In the genomic region with DNA sequence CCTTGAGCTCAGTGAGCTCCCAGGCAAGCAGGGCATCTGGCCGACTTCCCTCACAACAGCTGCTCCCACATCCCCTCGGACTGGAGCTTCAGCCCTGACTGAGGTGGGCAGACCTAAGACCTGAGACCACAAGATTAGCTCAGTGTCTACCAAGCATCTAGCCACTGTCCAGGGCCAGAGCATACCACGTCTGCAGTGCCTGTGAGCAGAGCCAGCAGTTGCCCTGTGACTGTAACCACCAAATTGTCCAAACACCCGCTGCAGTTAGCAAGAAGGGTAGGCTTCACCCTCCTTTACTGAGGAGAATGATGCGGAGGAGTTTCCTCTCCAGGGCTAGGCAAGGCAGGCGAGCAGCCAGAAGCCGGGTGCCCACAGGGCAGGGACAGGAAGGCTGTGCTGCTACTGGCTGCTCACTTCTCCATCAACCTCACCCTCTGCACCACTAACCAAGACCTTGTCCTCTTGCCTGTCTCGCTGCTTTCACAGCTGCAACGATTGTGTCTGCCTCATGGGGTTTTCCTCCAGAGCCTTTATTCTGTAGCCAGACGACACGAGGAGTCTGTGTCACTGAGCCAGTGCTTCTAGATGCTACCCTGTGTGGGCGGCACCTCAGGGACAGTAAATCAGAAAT, we compare ENCODE assay signal across 8 cellular contexts. TPM values are rescaled to one million over a fixed set of nuclear protein-coding genes. Genes with fewer than 3 reads are reported as not detected.
A peak's percentile ranks its signal among the peaks of the same experiment; 100 is the strongest.
DNase-seq lines count a peak whose midpoint lies in the region; TF ChIP-seq lines count a peak whose summit lies in the region.

No MANE protein-coding gene starts in this region.

- H2BK120ac ChIP-seq in H9 (ENCODE audit: low read depth, low read length, poor library complexity, severe bottlenecking) = no peak overlapping the region

- H3K9me3 Mint-ChIP-seq in H9 = no peaks in the 10 kb centered on the region

- no peak overlapping the region for H3T11ph ChIP-seq in H9 (ENCODE audit: low read length)

- no peak overlapping the region for H3K56ac ChIP-seq in H9 (ENCODE audit: insufficient read length, low read depth, low read length)

- no peak overlapping the region for H3K14ac ChIP-seq in H9 (ENCODE audit: insufficient read depth, low read length)

- H3K23ac ChIP-seq in H9 (ENCODE audit: insufficient read length, low read depth, low read length) = no peak overlapping the region

- no peak for TF ChIP-seq CTCF in H9 (conservative IDR thresholded peaks at IDR 0.05)

- peak overlapping the region in 2 of 3 experiments; percentile 8 to 77; a peak in 4 of 7 replicates for H3K27ac Mint-ChIP-seq in H9

- peaks cover 15 to 42% of the 10 kb centered on the region in 2 donors for H3K36me3 ChIP-seq in esophagus (ENCODE audit: control insufficient read depth in 2 of 2, insufficient read depth in 2 of 2, low read length in 1 of 2)

- H2BK5ac ChIP-seq in H9 (ENCODE audit: insufficient read length, low read length) = no peak overlapping the region

- H3K4me3 ChIP-seq in esophagus (ENCODE audit: low read depth in 1 of 2, low read length in 2 of 2) = no peak overlapping the region

- H3K27ac ChIP-seq in H9 (ENCODE audit: insufficient read length, low read depth, low read length) = no peak overlapping the region
- H3K27ac ChIP-seq in esophagus (ENCODE audit: low read depth in 2 of 2, low read length in 1 of 2) = peak overlapping the region; percentile 16 to 80

- DNase-seq in H9 (no peak), NK-92 (lab: John Stamatoyannopoulos, UW; ENCODE audit: unreplicated experiment) (no peak), NOMO-1 treated with DMSO at 0.1 percent for 48 hours (lab: John Stamatoyannopoulos, UW; ENCODE audit: unreplicated experiment) (no peak), hippocampal formation (lab: John Stamatoyannopoulos, UW) (no peak), NCI-H748 treated with DMSO at 0.1 percent for 48 hours (lab: John Stamatoyannopoulos, UW) (no peak)
- DNase-seq in activated CD4-positive, alpha-beta T cell treated with anti-CD3 and anti-CD28 coated beads, Interleukin-2, amount 50 U/mL, for 4 hours = peak; percentile 47 to 52
- peak; percentile 11 for DNase-seq in stimulated activated CD8-positive, alpha-beta memory T cell treated with anti-CD3 and anti-CD28 coated beads, Interleukin-12 subunit alpha, Interleukin-12 subunit beta, amount 100 ng/mL, for 4 hours (ENCODE audit: low read depth)

- H2BK20ac ChIP-seq in H9 (ENCODE audit: low read depth, low read length, poor library complexity, severe bottlenecking) = no peak overlapping the region

- H4K91ac ChIP-seq in H9 (ENCODE audit: insufficient read length, low read depth, low read length) = no peak overlapping the region

- no peak overlapping the region for H2AK5ac ChIP-seq in H9 (ENCODE audit: insufficient read length, low read length)

- H3K23me2 ChIP-seq in H9 (ENCODE audit: insufficient read length, low read depth, low read length, poor library complexity, severe bottlenecking) = peaks cover 2% of the 10 kb centered on the region

- no peak overlapping the region for H2BK12ac ChIP-seq in H9 (ENCODE audit: insufficient read length, low read depth, low read length)

- no peak overlapping the region for H3K4me3 Mint-ChIP-seq in H9

- H3K9me3 ChIP-seq in H9 (ENCODE audit: control insufficient read depth, low read depth, low read length) (no peaks in the 10 kb centered on the region), esophagus (ENCODE audit: control insufficient read depth in 2 of 2, insufficient read depth in 1 of 2, low read depth in 1 of 2, low read length in 1 of 2) (peaks cover 0 to 4% of the 10 kb centered on the region in 2 donors)

- H4K5ac ChIP-seq in H9 (ENCODE audit: insufficient read length, low read depth, low read length) = no peak overlapping the region

- H4K8ac ChIP-seq in H9 (replicated peaks; ENCODE audit: insufficient read length, low read depth, low read length) = peak overlapping the region; percentile 58

- H3K79me2 ChIP-seq in H9 (ENCODE audit: insufficient read depth, low read length) = no peaks in the 10 kb centered on the region

- no peak overlapping the region for H3K9ac ChIP-seq in H9 (ENCODE audit: extremely low read depth, insufficient read length, low read length)

- no peak overlapping the region for H3K4me2 ChIP-seq in H9 (ENCODE audit: insufficient read depth, insufficient read length, low read length)

- H2BK15ac ChIP-seq in H9 (ENCODE audit: low read depth, low read length) = no peak overlapping the region

- no peaks in the 10 kb centered on the region for H3K4me1 Mint-ChIP-seq in H9

- no peaks in the 10 kb centered on the region for H3K27me3 Mint-ChIP-seq in H9 (ENCODE audit: low read depth)

- no peaks in the 10 kb centered on the region for H3K79me1 ChIP-seq in H9 (ENCODE audit: insufficient read depth, low read depth, low read length, poor library complexity, severe bottlenecking)

- no peak overlapping the region for H3K4ac ChIP-seq in H9 (ENCODE audit: low read depth, low read length)

- no peak overlapping the region for H3K18ac ChIP-seq in H9 (ENCODE audit: insufficient read length, low read depth, low read length)

- H3K27me3 ChIP-seq in H9 (ENCODE audit: insufficient read depth, low read length) (no peaks in the 10 kb centered on the region), esophagus (ENCODE audit: control insufficient read depth in 1 of 2, insufficient read depth in 2 of 2, low read length in 2 of 2) (no peaks in the 10 kb centered on the region)

- H3K4me1 ChIP-seq in H9 (ENCODE audit: insufficient read depth, low read length) (no peaks in the 10 kb centered on the region), esophagus (ENCODE audit: control insufficient read depth in 2 of 2, insufficient read depth in 2 of 2, low read length in 1 of 2) (peaks cover 3 to 30% of the 10 kb centered on the region in 2 donors)

- no CpG with 5 or more reads among the region's 12 CpGs for WGBS in H9 (ENCODE audit: extremely low coverage, insufficient read length, low lambda C conversion rate)
- WGBS in esophagus, 2 donors = 31 to 43% methylated on average over 12 of the region's 12 CpGs

- no peaks in the 10 kb centered on the region for H4K20me1 ChIP-seq in H9 (ENCODE audit: control insufficient read depth, insufficient read depth, insufficient read length)

- H2AFZ ChIP-seq in H9 (ENCODE audit: low read length) = no peak overlapping the region

- H3K36me3 Mint-ChIP-seq in H9 (ENCODE audit: insufficient read depth in 1 of 3, low read depth in 3 of 3) = peaks cover 32 to 63% (median 58%) of the 10 kb centered on the region in 3 experiments

RNA-seq across cellular contexts. Expression of gene ANAPC7, which starts 53.9 kb away (rescaled TPM):
- total RNA-seq in H9 (2021) = 87.7 and 91.1 TPM in 2 replicates
- 10 to 100 TPM; 49.6 to 75.8 TPM for polyA plus RNA-seq in esophagus

Comparison
In these comparisons a context has a peak if more than half of its experiments do, and no peak if none do; other contexts are left out.
1. DNase-seq: peak in activated CD4-positive, alpha-beta T cell treated with anti-CD3 and anti-CD28 coated beads, Interleukin-2, amount 50 U/mL, for 4 hours (2 of 2) and stimulated activated CD8-positive, alpha-beta memory T cell treated with anti-CD3 and anti-CD28 coated beads, Interleukin-12 subunit alpha, Interleukin-12 subunit beta, amount 100 ng/mL, for 4 hours (single experiment); none in H9 (single experiment), NK-92 (single experiment), NOMO-1 treated with DMSO at 0.1 percent for 48 hours (single experiment), hippocampal formation (0 of 2) and NCI-H748 treated with DMSO at 0.1 percent for 48 hours (single experiment).